25 cellular contexts compared by ENCODE assay signal in genomic region chr4:181479145-181479544, GRCh38.
"Had no signal": no experiment of that assay in that cellular context is flagged by ENCODE, and none has a peak within 500 bp of the region (broad histone marks: within the 10 kb centered on the region; RNA-seq: fewer than 3 reads in every experiment).

No MANE protein-coding gene starts in this region.

- DNase-seq: activated B cell treated with CpG ODN at 0.5 μM for 24 hours; activated CD4-positive, alpha-beta T cell treated with anti-CD3 and anti-CD28 coated beads for 1 hour; activated CD4-positive, alpha-beta T cell treated with anti-CD3 and anti-CD28 coated beads, Interleukin-2, amount 10 ng/mL, durations not matched to agents 24 days and 14 days; activated CD4-positive, alpha-beta T cell treated with anti-CD3 and anti-CD28 coated beads, Interleukin-2, amount 50 U/mL, for 48 hours; activated CD8-positive, alpha-beta memory T cell treated with anti-CD3 and anti-CD28 coated beads, Interleukin-2, amount 10 ng/mL, durations not matched to agents 7 days and 5 days; activated effector memory CD4-positive, alpha-beta T cell treated with Interleukin-2 at 50 U/mL for 16 hours; activated naive CD4-positive, alpha-beta T cell; activated T-cell treated with anti-CD3 and anti-CD28 coated beads, Interleukin-2, amount 50 U/mL, for 24 hours; aorta; body of pancreas; central memory CD4-positive, alpha-beta T cell; KG1; NCI-H1048; NCI-H187 treated with DMSO at 0.1 percent for 48 hours; NCI-H2081 treated with DMSO at 0.1 percent for 48 hours; NCI-H2227 treated with DMSO at 0.1 percent for 48 hours; NCI-H446 treated with DMSO at 0.1 percent for 48 hours; NCI-H524 treated with DMSO at 0.1 percent for 48 hours; PC-3; SHP77; T-helper 17 cell; T-helper 9 cell had no signal

- H3K27ac ChIP-seq: body of pancreas, SJSA1 had no signal

- H3K36me3 ChIP-seq: SJSA1 had no signal

- FAIRE-seq: bronchial epithelial cell, RCC 7860 had no signal

- H3K27me3 ChIP-seq: body of pancreas had no signal

- H3K4me3 ChIP-seq: body of pancreas, SJSA1 had no signal

- H3K4me1 ChIP-seq: body of pancreas, SJSA1 had no signal

- ATAC-seq: activated CD8-positive, alpha-beta memory T cell treated with anti-CD3 and anti-CD28 coated beads, Interleukin-2, amount 10 ng/mL, durations not matched to agents 7 days and 5 days; body of pancreas; PC-3; T-helper 17 cell had no signal

- H3K9me3 ChIP-seq: body of pancreas, SJSA1 had no signal
